13 cellular contexts compared by ENCODE assay signal in the genomic region with DNA sequence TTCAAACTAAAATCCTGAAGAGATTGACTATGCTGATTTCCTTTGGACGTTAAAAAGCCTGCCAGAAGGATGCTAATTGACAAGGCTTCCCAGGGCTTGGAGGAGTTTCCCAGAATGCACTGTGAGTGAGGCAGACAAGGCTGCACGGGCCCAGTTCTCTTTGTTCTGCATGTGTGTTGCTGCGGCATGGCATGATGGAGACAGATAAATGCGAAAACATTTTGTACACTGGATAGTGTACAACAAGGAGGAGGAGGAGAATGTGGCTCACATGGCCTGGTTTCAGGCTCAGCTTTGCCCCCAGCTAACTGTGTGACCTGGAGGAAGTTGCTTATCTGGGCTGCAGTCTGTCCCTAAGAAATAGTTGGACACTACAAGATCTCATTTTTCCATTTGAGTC.
"Had no signal": no experiment of that assay in that cellular context is flagged by ENCODE, and none has a peak within 500 bp of the region (broad histone marks: within the 10 kb centered on the region; RNA-seq: fewer than 3 reads in every experiment).

No MANE protein-coding gene starts in this region.

- H3K36me3 ChIP-seq: esophagus squamous epithelium, thyroid gland, vagina had no signal

- H3K27ac ChIP-seq: esophagus squamous epithelium, thyroid gland, vagina had no signal

- H3K27ac Mint-ChIP-seq: activated CD4-positive, alpha-beta memory T cell treated with anti-CD3 and anti-CD28 coated beads, Interleukin-2, amount 10 ng/mL, durations not matched to agents 7 days and 5 days; activated naive CD8-positive, alpha-beta T cell; natural killer cell had no signal

- H3K4me1 Mint-ChIP-seq: activated CD4-positive, alpha-beta memory T cell treated with anti-CD3 and anti-CD28 coated beads, Interleukin-2, amount 10 ng/mL, durations not matched to agents 7 days and 5 days; natural killer cell had no signal

- H3K27me3 ChIP-seq: dorsolateral prefrontal cortex, esophagus squamous epithelium, thyroid gland, vagina had no signal

- ATAC-seq: left colon, natural killer cell had no signal

- H3K9me3 Mint-ChIP-seq: activated CD4-positive, alpha-beta memory T cell treated with anti-CD3 and anti-CD28 coated beads, Interleukin-2, amount 10 ng/mL, durations not matched to agents 7 days and 5 days; natural killer cell had no signal

- H3K4me3 Mint-ChIP-seq: activated CD4-positive, alpha-beta memory T cell treated with anti-CD3 and anti-CD28 coated beads, Interleukin-2, amount 10 ng/mL, durations not matched to agents 7 days and 5 days; activated naive CD8-positive, alpha-beta T cell; natural killer cell had no signal

- H3K27me3 Mint-ChIP-seq: activated CD4-positive, alpha-beta memory T cell treated with anti-CD3 and anti-CD28 coated beads, Interleukin-2, amount 10 ng/mL, durations not matched to agents 7 days and 5 days; activated naive CD8-positive, alpha-beta T cell had no signal

- H3K4me3 ChIP-seq: dorsolateral prefrontal cortex, esophagus squamous epithelium, smooth muscle cell, thyroid gland, vagina had no signal

- H3K9me3 ChIP-seq: esophagus squamous epithelium, thyroid gland, vagina had no signal

- H3K36me3 Mint-ChIP-seq: activated naive CD8-positive, alpha-beta T cell; natural killer cell had no signal

- H3K4me2 ChIP-seq: smooth muscle cell had no signal

- DNase-seq: activated CD4-positive, alpha-beta memory T cell treated with anti-CD3 and anti-CD28 coated beads, Interleukin-2, amount 10 ng/mL, durations not matched to agents 7 days and 5 days; activated gamma-delta T cell; activated T-cell treated with anti-CD3 and anti-CD28 coated beads, Interleukin-2, amount 50 U/mL, for 48 hours; esophagus squamous epithelium; left colon; mammary epithelial cell; natural killer cell; T-helper 2 cell had no signal
